Comparison of ENCODE assay signal across 22 cellular contexts in the genomic region with DNA sequence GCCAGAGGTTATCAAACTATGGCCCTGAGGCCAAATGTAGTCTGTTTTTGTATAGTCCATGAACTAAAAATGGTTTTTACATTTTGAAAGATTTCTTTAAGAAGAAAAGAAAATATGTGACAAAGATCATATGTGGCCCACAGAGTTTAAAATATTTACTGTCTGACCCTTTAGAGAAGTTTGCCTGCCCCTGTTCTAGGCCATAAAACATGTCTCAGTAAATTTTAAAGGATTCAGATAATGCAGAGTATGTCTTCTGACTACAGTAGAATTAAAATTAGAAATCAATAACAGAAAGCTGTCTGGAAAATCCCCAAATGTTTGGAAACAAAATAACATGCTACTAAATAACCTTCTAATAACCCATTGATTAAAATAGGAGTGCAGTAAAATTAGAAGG.
"Had no signal": no experiment of that assay in that cellular context is flagged by ENCODE, and none has a peak within 500 bp of the region (broad histone marks: within the 10 kb centered on the region; RNA-seq: fewer than 3 reads in every experiment).

No MANE protein-coding gene starts in this region.

- FAIRE-seq: HepG2 had no signal

- ATAC-seq: HepG2, Panc1, PC-3 had no signal

- H3K9ac ChIP-seq: KMS-11, SK-N-SH had no signal

- H3K4me2 ChIP-seq: KMS-11, SK-N-SH had no signal

- H3K27ac ChIP-seq: KMS-11, RWPE1 had no signal

- DNase-seq: IMR-90, Kasumi-1, MM.1S, NCI-H1092 treated with DMSO at 0.1 percent for 48 hours, NCI-H1436, NCI-H187, NCI-H2029, NCI-H2081 treated with DMSO at 0.1 percent for 48 hours, NCI-H2171, NCI-H226, NCI-H446, NCI-H510A, NCI-H524 treated with DMSO at 0.1 percent for 48 hours, NCI-H69, NCI-H774, PC-3, SHP77, SK-N-SH had no signal
